ENCODE assay signal across 8 cellular contexts in genomic region chr22:41381329-41382097, GRCh38. TPM values are rescaled to one million over a fixed set of nuclear protein-coding genes. Genes with fewer than 3 reads are reported as not detected.
DNase-seq lines count a peak whose midpoint lies in the region; ATAC-seq and TF ChIP-seq lines count a peak whose summit lies in the region.

TEF (plus strand) TSS chr22:41381942; CDS start chr22:41382045, 103 bp downstream.

- no peak for TF ChIP-seq CTCF in ascending aorta (IDR thresholded peaks at IDR 0.05)
- TF ChIP-seq CTCF in right atrium auricular region (IDR thresholded peaks at IDR 0.05), result no peak
- TF ChIP-seq CTCF in prostate gland (IDR thresholded peaks at IDR 0.05), result no peak

- H3K4me1 ChIP-seq in ascending aorta (peaks cover 3 to 19% of the 10 kb centered on the region in 2 donors), right atrium auricular region (peaks cover 0 to 38% of the 10 kb centered on the region in 2 donors), prostate gland (replicated peaks) (peaks cover 9% of the 10 kb centered on the region)

- under 1% methylated on average over 59 of the region's 84 CpGs for WGBS in prostate gland

- TF ChIP-seq POLR2A in prostate gland (IDR thresholded peaks at IDR 0.05), result peak; percentile 73

- no peaks in the 10 kb centered on the region for H3K36me3 Mint-ChIP-seq in T-helper 2 cell treated with Interferon-gamma antibody and Interleukin-4, amounts not matched to agents 5 μg/mL and 100 μg/mL, for 36 hours (ENCODE audit: low read depth)

- peaks cover 10% of the 10 kb centered on the region for H3K4me1 Mint-ChIP-seq in T-helper 2 cell treated with Interferon-gamma antibody and Interleukin-4, amounts not matched to agents 5 μg/mL and 100 μg/mL, for 36 hours (ENCODE audit: low read depth)

- H3K9me3 ChIP-seq in ascending aorta (no peaks in the 10 kb centered on the region), right atrium auricular region (no peaks in the 10 kb centered on the region), prostate gland (no peaks in the 10 kb centered on the region)

- H3K27me3 Mint-ChIP-seq in T-helper 2 cell treated with Interferon-gamma antibody and Interleukin-4, amounts not matched to agents 5 μg/mL and 100 μg/mL, for 36 hours (ENCODE audit: low read depth), result peaks cover 4% of the 10 kb centered on the region

- ATAC-seq in GM18502 (IDR thresholded peaks at IDR 0.05; ENCODE audit: poor library complexity, unreplicated experiment) (peak; percentile 86), HG02970 (IDR thresholded peaks at IDR 0.05; ENCODE audit: low FRiP score, unreplicated experiment) (peak; percentile 89)

- peak within 1 kb of the TSS; percentile 79 to 87 for H3K4me3 ChIP-seq in ascending aorta
- peak within 1 kb of the TSS; percentile 90 to 92 for H3K4me3 ChIP-seq in right atrium auricular region
- H3K4me3 ChIP-seq in prostate gland, result peak within 1 kb of the TSS; percentile 83 to 97

- H3K27me3 ChIP-seq in ascending aorta (no peaks in the 10 kb centered on the region), right atrium auricular region (no peaks in the 10 kb centered on the region), prostate gland (replicated peaks; ENCODE audit: insufficient read depth) (no peaks in the 10 kb centered on the region)

- H3K36me3 ChIP-seq in ascending aorta, result peaks cover 0 to 9% of the 10 kb centered on the region in 2 donors
- H3K36me3 ChIP-seq in right atrium auricular region, result no peaks in the 10 kb centered on the region
- H3K36me3 ChIP-seq in prostate gland, result no peaks in the 10 kb centered on the region

- intact Hi-C loops in ascending aorta (cut with DNase I) (loop anchor here (1.0 to 5.0 kb wide), 6 partner anchors 14 to 429 kb away; partner anchors contain the start of genes L3MBTL2, PHF5A, RANGAP1 and RBX1), prostate gland (cut with DNase I) (loop anchor here (5.0 kb wide), 1 partner anchor 289 kb away; the partner anchor contains the start of gene EP300)

- H3K9me3 Mint-ChIP-seq in T-helper 2 cell treated with Interferon-gamma antibody and Interleukin-4, amounts not matched to agents 5 μg/mL and 100 μg/mL, for 36 hours, result no peaks in the 10 kb centered on the region

- peak; percentile 76 for DNase-seq in NCI-H187 treated with DMSO at 0.1 percent for 48 hours (lab: John Stamatoyannopoulos, UW)
- DNase-seq in T-helper 2 cell treated with Interferon-gamma antibody and Interleukin-4, amounts not matched to agents 5 μg/mL and 100 μg/mL, for 36 hours (ENCODE audit: low spot score), result peak; percentile 97
- peak; percentile 97 to 99 for DNase-seq in ascending aorta (ENCODE audit: low spot score in 2 of 2)
- peak; percentile 100 for DNase-seq in right atrium auricular region (ENCODE audit: low spot score)
- DNase-seq in prostate gland (ENCODE audit: low spot score), result peak; percentile 99
- DNase-seq in ureter (ENCODE audit: low spot score), result peak; percentile 99

- H3K4me3 Mint-ChIP-seq in T-helper 2 cell treated with Interferon-gamma antibody and Interleukin-4, amounts not matched to agents 5 μg/mL and 100 μg/mL, for 36 hours, result peak within 1 kb of the TSS; percentile 89

- peak within 1 kb of the TSS; percentile 93 to 96 for H3K27ac ChIP-seq in ascending aorta
- peak within 1 kb of the TSS; percentile 99 for H3K27ac ChIP-seq in right atrium auricular region
- H3K27ac ChIP-seq in prostate gland, result peak within 1 kb of the TSS; percentile 93 to 98

- H3K27ac Mint-ChIP-seq in T-helper 2 cell treated with Interferon-gamma antibody and Interleukin-4, amounts not matched to agents 5 μg/mL and 100 μg/mL, for 36 hours, result peak within 1 kb of the TSS; percentile 96

RNA-seq across cellular contexts. Expression of gene TEF, which starts in this region (rescaled TPM):
- total RNA-seq in ascending aorta (20.2 TPM), right atrium auricular region (10 to 100 TPM; 12.7 to 14.2 TPM), prostate gland (10 to 100 TPM; 26.2 to 51.7 TPM), ureter (27.5 TPM)

Comparison
In these comparisons a context has a peak if more than half of its experiments do, and no peak if none do; other contexts are left out.
1. Peak in every context shown above with its lines: DNase-seq, ATAC-seq, H3K4me3 ChIP-seq and H3K27ac ChIP-seq.